In the genomic region with DNA sequence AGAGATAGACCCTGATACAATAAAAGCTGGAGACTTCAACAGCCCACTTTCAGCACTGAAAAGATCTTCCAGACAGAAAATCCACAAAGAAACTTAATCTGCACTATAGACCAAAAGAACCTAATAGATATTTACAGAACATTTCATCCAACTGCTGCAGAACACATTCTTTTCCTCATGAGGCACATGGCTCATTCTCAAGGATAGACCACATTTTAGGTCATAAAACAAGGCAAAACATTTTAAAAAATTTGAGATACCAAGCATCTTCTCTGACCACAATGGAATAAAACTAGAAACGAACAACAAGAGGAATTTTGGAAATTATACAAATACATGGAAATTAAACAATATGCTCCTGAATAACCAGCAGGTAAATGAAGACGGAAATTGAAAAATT, we compare ENCODE assay signal across 33 cellular contexts. TPM values are rescaled to one million over a fixed set of nuclear protein-coding genes. Genes with fewer than 3 reads are reported as not detected.
"Had no signal": no experiment of that assay in that cellular context is flagged by ENCODE, and none has a peak within 500 bp of the region (broad histone marks: within the 10 kb centered on the region; RNA-seq: fewer than 3 reads in every experiment).

No MANE protein-coding gene starts in this region.

- H3K36me3 Mint-ChIP-seq: immature natural killer cell; naive B cell; stimulated activated memory B cell treated with anti-CD40 and anti-IgM and Interleukin-4, amounts not matched to agents 10 μg/mL and 1 μg/mL and 100 μg/mL, for 72 hours had no signal

- H2AFZ ChIP-seq: parathyroid adenoma had no signal

- H3K27ac ChIP-seq: colonic mucosa, esophagus squamous epithelium, foreskin keratinocyte, gastroesophageal sphincter, lower lobe of right lung, neutrophil, parathyroid adenoma, thoracic aorta, tibial nerve, upper lobe of left lung had no signal

- H3K4me1 ChIP-seq: colonic mucosa, gastroesophageal sphincter, heart right ventricle, lower lobe of right lung, parathyroid adenoma, tibial nerve had no signal

- ATAC-seq: foreskin keratinocyte; gastroesophageal sphincter; heart right ventricle; left ventricle myocardium superior; lower lobe of right lung; natural killer cell treated with Interleukin-12 subunit alpha and Interleukin-12 subunit beta and Interleukin-15 and Interleukin-18, amount 100 ng/mL, for 72 hours; sciatic nerve; stimulated activated memory B cell treated with anti-CD40 and anti-IgM and Interleukin-4, amounts not matched to agents 10 μg/mL and 1 μg/mL and 100 μg/mL, for 72 hours; stimulated activated naive CD8-positive, alpha-beta T cell treated with anti-CD3 and anti-CD28 coated beads, Interleukin-15, Interleukin-2, amounts not matched to agents 100 U/mL and 50 U/mL, for 24 hours had no signal

- H3K9me3 ChIP-seq: colonic mucosa, lower lobe of right lung, neutrophil, thoracic aorta had no signal

- H3K36me3 ChIP-seq: colonic mucosa, esophagus squamous epithelium, gastroesophageal sphincter, heart right ventricle, lower lobe of right lung, neutrophil, thoracic aorta, tibial nerve, upper lobe of left lung had no signal

- DNase-seq: colonic mucosa; dermis blood vessel endothelial cell; effector memory CD4-positive, alpha-beta T cell; esophagus squamous epithelium; foreskin keratinocyte; heart right ventricle; hippocampal formation; immature natural killer cell; left ventricle myocardium superior; lower lobe of right lung; naive B cell; stimulated activated CD4-positive, alpha-beta T cell treated with anti-CD3 and anti-CD28 coated beads, Interleukin-2, amount 100 ng/mL, for 24 hours; stimulated activated CD4-positive, alpha-beta T cell treated with anti-CD3 and anti-CD28 coated beads, Interleukin-4, amount 100 ng/mL, for 24 hours; stimulated activated naive CD8-positive, alpha-beta T cell treated with anti-CD3 and anti-CD28 coated beads, Interleukin-15, Interleukin-2, amounts not matched to agents 100 U/mL and 50 U/mL, for 24 hours; upper lobe of left lung had no signal

- H3K9me3 Mint-ChIP-seq: central memory CD8-positive, alpha-beta T cell; natural killer cell treated with Interleukin-12 subunit alpha and Interleukin-12 subunit beta and Interleukin-15 and Interleukin-18, amount 100 ng/mL, for 72 hours; stimulated activated memory B cell treated with anti-CD40 and anti-IgM and Interleukin-4, amounts not matched to agents 10 μg/mL and 1 μg/mL and 100 μg/mL, for 72 hours had no signal

- H3K4me3 ChIP-seq: colonic mucosa, esophagus squamous epithelium, gastroesophageal sphincter, heart right ventricle, lower lobe of right lung, thoracic aorta, tibial nerve, upper lobe of left lung had no signal

- H3K27ac Mint-ChIP-seq: immature natural killer cell; natural killer cell treated with Interleukin-12 subunit alpha and Interleukin-12 subunit beta and Interleukin-15 and Interleukin-18, amount 100 ng/mL, for 72 hours; progenitor cell of endocrine pancreas; stimulated activated memory B cell treated with anti-CD40 and anti-IgM and Interleukin-4, amounts not matched to agents 10 μg/mL and 1 μg/mL and 100 μg/mL, for 72 hours had no signal

- H3K9ac ChIP-seq: parathyroid adenoma had no signal

- FAIRE-seq: endothelial cell of umbilical vein, keratinocyte, urothelium cell line had no signal

- H3K27me3 ChIP-seq: colonic mucosa, foreskin keratinocyte, heart right ventricle, neutrophil, tibial nerve, upper lobe of left lung had no signal

- H3K79me2 ChIP-seq: parathyroid adenoma had no signal

- H3K4me3 Mint-ChIP-seq: central memory CD8-positive, alpha-beta T cell; immature natural killer cell; naive B cell; natural killer cell treated with Interleukin-12 subunit alpha and Interleukin-12 subunit beta and Interleukin-15 and Interleukin-18, amount 100 ng/mL, for 72 hours; neural crest cell; stimulated activated memory B cell treated with anti-CD40 and anti-IgM and Interleukin-4, amounts not matched to agents 10 μg/mL and 1 μg/mL and 100 μg/mL, for 72 hours had no signal

- H3K4me1 Mint-ChIP-seq: central memory CD8-positive, alpha-beta T cell; immature natural killer cell; naive B cell; neural crest cell; stimulated activated memory B cell treated with anti-CD40 and anti-IgM and Interleukin-4, amounts not matched to agents 10 μg/mL and 1 μg/mL and 100 μg/mL, for 72 hours had no signal

RNA-seq across cellular contexts. Expression of gene IL20, which starts 15.0 kb away (rescaled TPM):
- total RNA-seq: chondrocyte; colonic mucosa; dermis blood vessel endothelial cell; endothelial cell of umbilical vein; epithelial cell of proximal tubule; gastroesophageal sphincter; heart right ventricle; left ventricle myocardium superior; lower lobe of right lung; mesenteric fat pad; natural killer cell treated with Interleukin-12 subunit alpha and Interleukin-12 subunit beta and Interleukin-15 and Interleukin-18, amount 100 ng/mL, for 72 hours; neural crest cell; progenitor cell of endocrine pancreas; sciatic nerve; skeletal muscle tissue; thoracic aorta; tibial nerve; upper lobe of left lung had no signal
- polyA plus RNA-seq: endothelial cell of umbilical vein, heart right ventricle, immature natural killer cell had no signal

RNA-seq across cellular contexts. Expression of gene IL24, which starts 46.8 kb away (rescaled TPM):
- total RNA-seq: chondrocyte; colonic mucosa; dermis blood vessel endothelial cell; endothelial cell of umbilical vein; esophagus squamous epithelium; gastroesophageal sphincter; heart right ventricle; left ventricle myocardium superior; lower lobe of right lung; mesenteric fat pad; natural killer cell treated with Interleukin-12 subunit alpha and Interleukin-12 subunit beta and Interleukin-15 and Interleukin-18, amount 100 ng/mL, for 72 hours; neural crest cell; progenitor cell of endocrine pancreas; sciatic nerve; skeletal muscle tissue; thoracic aorta; tibial nerve had no signal
- polyA plus RNA-seq: endothelial cell of umbilical vein had no signal
